ENCODE assay signal across 9 cellular contexts in the genomic region with DNA sequence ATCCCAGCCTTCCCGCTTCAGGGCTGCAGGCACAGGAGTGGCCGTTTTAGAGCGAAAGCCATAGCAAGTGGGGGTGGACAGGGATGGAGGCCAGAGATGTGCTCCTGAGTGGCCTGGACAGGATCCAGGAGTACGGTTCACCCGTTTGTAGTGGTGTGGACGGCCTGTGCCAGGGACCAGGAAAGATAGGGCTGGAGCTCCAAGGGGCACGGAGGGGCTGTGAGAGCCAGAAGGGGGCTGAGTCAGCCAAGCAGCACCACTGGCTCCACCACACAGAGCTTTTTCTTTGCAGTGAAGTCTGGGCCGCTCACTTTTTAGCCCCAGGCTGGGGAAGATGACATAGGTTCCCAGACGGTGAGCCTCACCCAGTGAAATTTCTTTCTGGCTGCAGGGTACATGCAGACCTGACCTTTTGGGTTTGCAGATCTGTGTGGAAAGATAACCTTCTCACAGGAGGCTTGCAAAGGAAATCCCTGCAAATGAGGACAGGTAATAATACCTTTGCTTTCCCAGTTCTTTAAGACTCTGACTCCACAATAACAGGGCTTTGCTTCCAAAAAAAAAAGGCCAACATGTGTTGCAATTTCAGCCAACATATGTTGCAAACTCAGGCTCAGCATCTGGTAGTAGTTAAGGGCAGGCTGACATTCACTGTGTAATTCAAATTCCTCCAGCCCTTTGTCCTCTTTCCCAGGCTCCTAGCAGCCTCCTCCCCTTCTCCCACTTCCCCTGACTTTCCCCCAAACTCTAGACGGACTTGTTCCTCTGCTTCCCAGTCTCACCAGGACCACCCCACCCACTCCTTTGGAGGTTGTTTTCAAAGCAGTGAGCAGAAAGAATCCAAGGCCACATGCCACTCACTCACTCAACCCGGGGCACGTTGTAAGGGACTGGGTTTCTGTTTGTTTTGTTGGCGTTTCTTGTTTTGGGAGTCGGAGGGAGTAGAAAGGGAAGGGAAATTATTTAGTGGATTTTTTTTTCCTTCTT. TPM values are rescaled to one million over a fixed set of nuclear protein-coding genes. Genes with fewer than 3 reads are reported as not detected.
DNase-seq lines count a peak whose midpoint lies in the region; ATAC-seq and TF ChIP-seq lines count a peak whose summit lies in the region.
"Had no signal": no experiment of that assay in that cellular context is flagged by ENCODE, and none has a peak within 500 bp of the region (broad histone marks: within the 10 kb centered on the region; RNA-seq: fewer than 3 reads in every experiment).

No MANE protein-coding gene starts in this region.

- DNase-seq in AG09319 (ENCODE audit: extremely low read depth, low read depth): peak; percentile 98
- DNase-seq in NT2/D1 (ENCODE audit: low read depth, low spot score): peak; percentile 67
- DNase-seq in neural crest cell (ENCODE audit: low read depth, low spot score): no peak
- DNase-seq in activated CD4-positive, alpha-beta T cell treated with anti-CD3 and anti-CD28 coated beads, Interleukin-2, amount 10 ng/mL, durations not matched to agents 24 days and 14 days: no peak
- DNase-seq in NCI-H2081 treated with DMSO at 0.1 percent for 48 hours (lab: John Stamatoyannopoulos, UW): no peak
- DNase-seq: naive B cell had no signal

- H3K9me3 ChIP-seq in NT2/D1 (ENCODE audit: insufficient read depth, low read length): no peaks in the 10 kb centered on the region

- peaks cover 14% of the 10 kb centered on the region for H3K27me3 Mint-ChIP-seq in neural crest cell (ENCODE audit: low read depth)
- H3K27me3 Mint-ChIP-seq in activated CD4-positive, alpha-beta T cell treated with anti-CD3 and anti-CD28 coated beads, Interleukin-2, amount 10 ng/mL, durations not matched to agents 24 days and 14 days: peaks cover 8% of the 10 kb centered on the region

- no peak for TF ChIP-seq CTCF in AG09319 (IDR thresholded peaks at IDR 0.05; ENCODE audit: low read depth, low read length)
- no peak for TF ChIP-seq CTCF in neural crest cell (conservative IDR thresholded peaks at IDR 0.05)

- H3K4me1 ChIP-seq in NT2/D1 (ENCODE audit: insufficient read depth, insufficient read length): peaks cover 4% of the 10 kb centered on the region

- peak overlapping the region; percentile 61 for H3K9ac ChIP-seq in NT2/D1 (ENCODE audit: insufficient read length, low read depth)

- peak overlapping the region; percentile 99 for H3K27ac Mint-ChIP-seq in neural crest cell (ENCODE audit: unreplicated experiment)
- H3K27ac Mint-ChIP-seq in activated CD4-positive, alpha-beta T cell treated with anti-CD3 and anti-CD28 coated beads, Interleukin-2, amount 10 ng/mL, durations not matched to agents 24 days and 14 days: no peak overlapping the region

- H3K9me3 Mint-ChIP-seq in neural crest cell: peaks cover 3% of the 10 kb centered on the region
- no peaks in the 10 kb centered on the region for H3K9me3 Mint-ChIP-seq in activated CD4-positive, alpha-beta T cell treated with anti-CD3 and anti-CD28 coated beads, Interleukin-2, amount 10 ng/mL, durations not matched to agents 24 days and 14 days

- H3K36me3 Mint-ChIP-seq in neural crest cell (ENCODE audit: low read depth): no peaks in the 10 kb centered on the region
- H3K36me3 Mint-ChIP-seq in activated CD4-positive, alpha-beta T cell treated with anti-CD3 and anti-CD28 coated beads, Interleukin-2, amount 10 ng/mL, durations not matched to agents 24 days and 14 days (ENCODE audit: low read depth): no peaks in the 10 kb centered on the region

- H3K4me1 Mint-ChIP-seq in neural crest cell: peaks cover 37% of the 10 kb centered on the region
- H3K4me1 Mint-ChIP-seq in activated CD4-positive, alpha-beta T cell treated with anti-CD3 and anti-CD28 coated beads, Interleukin-2, amount 10 ng/mL, durations not matched to agents 24 days and 14 days: no peaks in the 10 kb centered on the region
- H3K4me1 Mint-ChIP-seq: naive B cell had no signal

- no peak overlapping the region for H3K4me3 Mint-ChIP-seq in neural crest cell
- no peak overlapping the region for H3K4me3 Mint-ChIP-seq in activated CD4-positive, alpha-beta T cell treated with anti-CD3 and anti-CD28 coated beads, Interleukin-2, amount 10 ng/mL, durations not matched to agents 24 days and 14 days
- H3K4me3 Mint-ChIP-seq: naive B cell had no signal

- no peak overlapping the region for H3K4me3 ChIP-seq in NT2/D1 (ENCODE audit: insufficient read length, low read depth)

- H3K27me3 ChIP-seq in NT2/D1 (ENCODE audit: insufficient read depth, insufficient read length): no peaks in the 10 kb centered on the region

- intact Hi-C loops in activated CD4-positive, alpha-beta T cell treated with anti-CD3 and anti-CD28 coated beads, Interleukin-2, amount 10 ng/mL, durations not matched to agents 24 days and 14 days (cut with micrococcal nuclease): no loop called here

- peak; percentile 48 for ATAC-seq in esophagus mucosa
- ATAC-seq in HG03378 (IDR thresholded peaks at IDR 0.05; ENCODE audit: unreplicated experiment): no peak
- ATAC-seq in GM21576 (IDR thresholded peaks at IDR 0.05; ENCODE audit: unreplicated experiment): no peak

- H3K36me3 ChIP-seq in NT2/D1 (ENCODE audit: insufficient read depth, insufficient read length, low read length): no peaks in the 10 kb centered on the region

RNA-seq across cellular contexts. Expression of gene LAPTM4A, which starts 20.3 kb away (rescaled TPM):
- 85.4 TPM for total RNA-seq in esophagus mucosa
- total RNA-seq in neural crest cell: 74.4 and 77.9 TPM in 2 replicates
- 24.3 and 25.3 TPM in 2 replicates for total RNA-seq in activated CD4-positive, alpha-beta T cell treated with anti-CD3 and anti-CD28 coated beads, Interleukin-2, amount 10 ng/mL, durations not matched to agents 24 days and 14 days

RNA-seq across cellular contexts. Expression of gene MATN3, which starts 59.2 kb away (rescaled TPM):
- 0.56 TPM for total RNA-seq in esophagus mucosa
- total RNA-seq in neural crest cell: 1.3 and 1.9 TPM in 2 replicates
- total RNA-seq in activated CD4-positive, alpha-beta T cell treated with anti-CD3 and anti-CD28 coated beads, Interleukin-2, amount 10 ng/mL, durations not matched to agents 24 days and 14 days: not detected in 2 replicates

Comparison
In these comparisons a context has a peak if more than half of its experiments do, and no peak if none do; other contexts are left out.
1. DNase-seq: peak in AG09319 (single experiment) and NT2/D1 (single experiment); none in neural crest cell (single experiment), activated CD4-positive, alpha-beta T cell treated with anti-CD3 and anti-CD28 coated beads, Interleukin-2, amount 10 ng/mL, durations not matched to agents 24 days and 14 days (single experiment) and NCI-H2081 treated with DMSO at 0.1 percent for 48 hours (single experiment).